13 cellular contexts compared by ENCODE assay signal in genomic region chr10:44352316-44353127, GRCh38. TPM values are rescaled to one million over a fixed set of nuclear protein-coding genes. Genes with fewer than 3 reads are reported as not detected.
A peak's percentile ranks its signal among the peaks of the same experiment; 100 is the strongest.
DNase-seq lines count a peak whose midpoint lies in the region; ATAC-seq lines count a peak whose summit lies in the region.
"Had no signal": no experiment of that assay in that cellular context is flagged by ENCODE, and none has a peak within 500 bp of the region (broad histone marks: within the 10 kb centered on the region; RNA-seq: fewer than 3 reads in every experiment).

No MANE protein-coding gene starts in this region.

- no peaks in the 10 kb centered on the region for H3K4me1 Mint-ChIP-seq in activated CD4-positive, alpha-beta T cell treated with anti-CD3 and anti-CD28 coated beads, Interleukin-2, amount 10 ng/mL, durations not matched to agents 24 days and 14 days
- no peaks in the 10 kb centered on the region for H3K4me1 Mint-ChIP-seq in activated CD4-positive, alpha-beta T cell treated with anti-CD3 and anti-CD28 coated beads for 36 hours
- H3K4me1 Mint-ChIP-seq: activated CD8-positive, alpha-beta memory T cell treated with anti-CD3 and anti-CD28 coated beads, Interleukin-2, amount 10 ng/mL, durations not matched to agents 7 days and 5 days had no signal

- POLR2A ChIA-PET in activated CD4-positive, alpha-beta T cell treated with anti-CD3 and anti-CD28 coated beads for 36 hours (lab: Charles Lee): no interaction called here

- H3K36me3 Mint-ChIP-seq in activated CD4-positive, alpha-beta T cell treated with anti-CD3 and anti-CD28 coated beads, Interleukin-2, amount 10 ng/mL, durations not matched to agents 24 days and 14 days (ENCODE audit: low read depth): no peaks in the 10 kb centered on the region
- no peaks in the 10 kb centered on the region for H3K36me3 Mint-ChIP-seq in activated CD4-positive, alpha-beta T cell treated with anti-CD3 and anti-CD28 coated beads for 36 hours (ENCODE audit: low read depth)
- H3K36me3 Mint-ChIP-seq: activated CD8-positive, alpha-beta memory T cell treated with anti-CD3 and anti-CD28 coated beads, Interleukin-2, amount 10 ng/mL, durations not matched to agents 7 days and 5 days; brain had no signal

- no peaks in the 10 kb centered on the region for H3K9me3 ChIP-seq in mesodermal cell (ENCODE audit: control insufficient read depth, low read length)

- no peak overlapping the region for H3K4me3 Mint-ChIP-seq in activated CD4-positive, alpha-beta T cell treated with anti-CD3 and anti-CD28 coated beads, Interleukin-2, amount 10 ng/mL, durations not matched to agents 24 days and 14 days
- H3K4me3 Mint-ChIP-seq in activated CD4-positive, alpha-beta T cell treated with anti-CD3 and anti-CD28 coated beads for 36 hours: no peak overlapping the region
- H3K4me3 Mint-ChIP-seq: activated CD8-positive, alpha-beta memory T cell treated with anti-CD3 and anti-CD28 coated beads, Interleukin-2, amount 10 ng/mL, durations not matched to agents 7 days and 5 days; brain; T-helper 2 cell treated with Interferon-gamma antibody and Interleukin-4, amounts not matched to agents 5 μg/mL and 100 μg/mL, for 36 hours had no signal

- peaks cover 2% of the 10 kb centered on the region for H3K27me3 Mint-ChIP-seq in activated CD4-positive, alpha-beta T cell treated with anti-CD3 and anti-CD28 coated beads, Interleukin-2, amount 10 ng/mL, durations not matched to agents 24 days and 14 days
- peaks cover 6% of the 10 kb centered on the region for H3K27me3 Mint-ChIP-seq in activated CD4-positive, alpha-beta T cell treated with anti-CD3 and anti-CD28 coated beads for 36 hours
- H3K27me3 Mint-ChIP-seq: activated CD8-positive, alpha-beta memory T cell treated with anti-CD3 and anti-CD28 coated beads, Interleukin-2, amount 10 ng/mL, durations not matched to agents 7 days and 5 days had no signal

- WGBS in mesodermal cell (ENCODE audit: insufficient coverage in 2 of 2), 2 experiments: 74 to 93% methylated on average over 4 to 10 of the region's 11 CpGs

- intact Hi-C loops in activated CD4-positive, alpha-beta T cell treated with anti-CD3 and anti-CD28 coated beads, Interleukin-2, amount 10 ng/mL, durations not matched to agents 24 days and 14 days (cut with micrococcal nuclease): no loop called here
- intact Hi-C loops in activated CD4-positive, alpha-beta T cell treated with anti-CD3 and anti-CD28 coated beads for 36 hours (cut with DNase I, micrococcal nuclease): no loop called here

- CTCF ChIA-PET in activated CD4-positive, alpha-beta T cell treated with anti-CD3 and anti-CD28 coated beads for 36 hours (lab: Charles Lee): no interaction called here

- peak overlapping the region; percentile 66 for H3K27ac ChIP-seq in mesodermal cell (ENCODE audit: low read depth, low read length, severe bottlenecking)
- H3K27ac ChIP-seq: epithelial cell of prostate had no signal

- H3K4me1 ChIP-seq in mesodermal cell (ENCODE audit: control insufficient read depth, insufficient read depth, low read length, poor library complexity, severe bottlenecking): peaks cover 14% of the 10 kb centered on the region

- DNase-seq in LHCN-M2 (ENCODE audit: low read depth) (peak; percentile 12), fibroblast of gingiva (ENCODE audit: low read depth) (peak; percentile 22), ureter (ENCODE audit: low spot score) (peak; percentile 59), iPS-NIHi11 (ENCODE audit: low spot score) (no peak)
- DNase-seq in activated CD4-positive, alpha-beta T cell treated with anti-CD3 and anti-CD28 coated beads, Interleukin-2, amount 10 ng/mL, durations not matched to agents 24 days and 14 days: no peak
- DNase-seq in activated CD4-positive, alpha-beta T cell treated with anti-CD3 and anti-CD28 coated beads for 36 hours: no peak
- DNase-seq: activated CD8-positive, alpha-beta memory T cell treated with anti-CD3 and anti-CD28 coated beads, Interleukin-2, amount 10 ng/mL, durations not matched to agents 7 days and 5 days; NCI-H2081 treated with DMSO at 0.1 percent for 48 hours had no signal

- no peak overlapping the region for H3K27ac Mint-ChIP-seq in activated CD4-positive, alpha-beta T cell treated with anti-CD3 and anti-CD28 coated beads, Interleukin-2, amount 10 ng/mL, durations not matched to agents 24 days and 14 days
- H3K27ac Mint-ChIP-seq in activated CD4-positive, alpha-beta T cell treated with anti-CD3 and anti-CD28 coated beads for 36 hours: no peak overlapping the region
- H3K27ac Mint-ChIP-seq: activated CD8-positive, alpha-beta memory T cell treated with anti-CD3 and anti-CD28 coated beads, Interleukin-2, amount 10 ng/mL, durations not matched to agents 7 days and 5 days; T-helper 2 cell treated with Interferon-gamma antibody and Interleukin-4, amounts not matched to agents 5 μg/mL and 100 μg/mL, for 36 hours had no signal

- H3K4me3 ChIP-seq in mesodermal cell (ENCODE audit: extremely low read depth, insufficient read depth, low read length, poor library complexity, severe bottlenecking): no peak overlapping the region

- no peaks in the 10 kb centered on the region for H3K9me3 Mint-ChIP-seq in activated CD4-positive, alpha-beta T cell treated with anti-CD3 and anti-CD28 coated beads, Interleukin-2, amount 10 ng/mL, durations not matched to agents 24 days and 14 days
- no peaks in the 10 kb centered on the region for H3K9me3 Mint-ChIP-seq in activated CD4-positive, alpha-beta T cell treated with anti-CD3 and anti-CD28 coated beads for 36 hours (ENCODE audit: low read depth)
- H3K9me3 Mint-ChIP-seq: T-helper 2 cell treated with Interferon-gamma antibody and Interleukin-4, amounts not matched to agents 5 μg/mL and 100 μg/mL, for 36 hours had no signal

- H3K36me3 ChIP-seq in mesodermal cell (ENCODE audit: control insufficient read depth, insufficient read depth, low read length): no peaks in the 10 kb centered on the region

- no peak for ATAC-seq in activated CD4-positive, alpha-beta T cell treated with anti-CD3 and anti-CD28 coated beads for 36 hours
- ATAC-seq: activated CD8-positive, alpha-beta memory T cell treated with anti-CD3 and anti-CD28 coated beads, Interleukin-2, amount 10 ng/mL, durations not matched to agents 7 days and 5 days had no signal

RNA-seq across cellular contexts. Expression of gene CXCL12, which starts 32.4 kb away (rescaled TPM):
- 0.13 and 0.29 TPM in 2 replicates for total RNA-seq in LHCN-M2 (2014; rRNA removed)
- polyA plus RNA-seq in LHCN-M2 (2012): 1.2 TPM
- 18.4 TPM for polyA plus RNA-seq in mesodermal cell (2013, experiment 1 of 2)
- 19.9 TPM for polyA plus RNA-seq in mesodermal cell (2013, experiment 2 of 2)
- total RNA-seq in ureter: 73.1 TPM
- total RNA-seq in activated CD4-positive, alpha-beta T cell treated with anti-CD3 and anti-CD28 coated beads, Interleukin-2, amount 10 ng/mL, durations not matched to agents 24 days and 14 days: not detected in 2 replicates
- not detected for total RNA-seq in activated CD4-positive, alpha-beta T cell treated with anti-CD3 and anti-CD28 coated beads for 36 hours
- total RNA-seq: activated CD8-positive, alpha-beta memory T cell treated with anti-CD3 and anti-CD28 coated beads, Interleukin-2, amount 10 ng/mL, durations not matched to agents 7 days and 5 days; OCI-LY7 had no signal

Comparison
In these comparisons a context has a peak if more than half of its experiments do, and no peak if none do; other contexts are left out.
1. DNase-seq: peak in LHCN-M2 (single experiment), fibroblast of gingiva (single experiment) and ureter (single experiment); none in activated CD4-positive, alpha-beta T cell treated with anti-CD3 and anti-CD28 coated beads, Interleukin-2, amount 10 ng/mL, durations not matched to agents 24 days and 14 days (single experiment), iPS-NIHi11 (single experiment) and activated CD4-positive, alpha-beta T cell treated with anti-CD3 and anti-CD28 coated beads for 36 hours (single experiment).
2. RNA of gene CXCL12, which starts 32.4 kb away (total RNA-seq): 73.1 TPM in ureter (single experiment); 0.13 to 0.29 TPM in LHCN-M2, not detected in activated CD4-positive, alpha-beta T cell treated with anti-CD3 and anti-CD28 coated beads, Interleukin-2, amount 10 ng/mL, durations not matched to agents 24 days and 14 days and not detected in activated CD4-positive, alpha-beta T cell treated with anti-CD3 and anti-CD28 coated beads for 36 hours; every median in the first group is over 10 times any median in the second.